In genomic region chr5:82162568-82162967, GRCh38 we compare ENCODE assay signal across 1 cellular context.
TF ChIP-seq lines count a peak whose summit lies in the region.

No MANE protein-coding gene starts in this region.

TF ChIP-seq in A549, 52 proteins besides CTCF, POLR2A, EP300 and RAD21 (continued from another document):
- TF ChIP-seq, protein P1, sequence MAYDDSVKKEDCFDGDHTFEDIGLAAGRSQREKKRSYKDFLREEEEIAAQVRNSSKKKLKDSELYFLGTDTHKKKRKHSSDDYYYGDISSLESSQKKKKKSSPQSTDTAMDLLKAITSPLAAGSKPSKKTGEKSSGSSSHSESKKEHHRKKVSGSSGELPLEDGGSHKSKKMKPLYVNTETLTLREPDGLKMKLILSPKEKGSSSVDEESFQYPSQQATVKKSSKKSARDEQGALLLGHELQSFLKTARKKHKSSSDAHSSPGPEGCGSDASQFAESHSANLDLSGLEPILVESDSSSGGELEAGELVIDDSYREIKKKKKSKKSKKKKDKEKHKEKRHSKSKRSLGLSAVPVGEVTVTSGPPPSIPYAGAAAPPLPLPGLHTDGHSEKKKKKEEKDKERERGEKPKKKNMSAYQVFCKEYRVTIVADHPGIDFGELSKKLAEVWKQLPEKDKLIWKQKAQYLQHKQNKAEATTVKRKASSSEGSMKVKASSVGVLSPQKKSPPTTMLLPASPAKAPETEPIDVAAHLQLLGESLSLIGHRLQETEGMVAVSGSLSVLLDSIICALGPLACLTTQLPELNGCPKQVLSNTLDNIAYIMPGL (CRISPR knock-in tag; IDR thresholded peaks at IDR 0.05; ENCODE audit: borderline replicate concordance), result no peak
- TF ChIP-seq TFCP2L1 (CRISPR knock-in tag; IDR thresholded peaks at IDR 0.05) (no peak), POLR2AphosphoS2 (conservative IDR thresholded peaks at IDR 0.05; ENCODE audit: low read length) (no peak), HOXB13 (CRISPR knock-in tag; IDR thresholded peaks at IDR 0.05; ENCODE audit: low read depth) (no peak)
